Comparison of ENCODE assay signal across 1 cellular context in genomic region chr4:173128199-173128890, GRCh38.
TF ChIP-seq lines count a peak whose summit lies in the region.

No MANE protein-coding gene starts in this region.

TF ChIP-seq in H1, 55 proteins besides CTCF, POLR2A, EP300 and RAD21 (continued from another document):
- TF ChIP-seq CHD7 (IDR thresholded peaks at IDR 0.05; ENCODE audit: insufficient replicate concordance, low read length) = no peak
- no peak for TF ChIP-seq TAF1 (IDR thresholded peaks at IDR 0.05; ENCODE audit: low read depth, low read length)
- no peak for TF ChIP-seq CBX8 (IDR thresholded peaks at IDR 0.05; ENCODE audit: borderline replicate concordance, low read depth, low read length)
- TF ChIP-seq EZH2 (IDR thresholded peaks at IDR 0.05; ENCODE audit: low read depth, low read length, severe bottlenecking) = no peak
- no peak for TF ChIP-seq CEBPB (IDR thresholded peaks at IDR 0.05; ENCODE audit: low read depth, low read length)
- no peak for TF ChIP-seq TAF7 (optimal IDR thresholded peaks at IDR 0.05; ENCODE audit: borderline replicate concordance, low read depth, low read length)
